Comparison of ENCODE assay signal across 7 cellular contexts in genomic region chr1:119582801-119583200, GRCh38.
A peak's percentile ranks its signal among the peaks of the same experiment; 100 is the strongest.
DNase-seq lines count a peak whose midpoint lies in the region; ATAC-seq, FAIRE-seq and TF ChIP-seq lines count a peak whose summit lies in the region.

No MANE protein-coding gene starts in this region.

- TF ChIP-seq RAD21 in K562 (CRISPR knock-in tag; conservative IDR thresholded peaks at IDR 0.05 in 1 of 2, IDR thresholded peaks at IDR 0.05 in 1 of 2), result peak; percentile 66 to 79

- H3K27ac ChIP-seq in K562 (ENCODE audit: extremely low read depth, low read depth, low read length), result no peak overlapping the region
- no peak overlapping the region for H3K27ac ChIP-seq in keratinocyte (ENCODE audit: control insufficient read depth, insufficient read depth, low read length)

- ATAC-seq in HG03565 (IDR thresholded peaks at IDR 0.05; ENCODE audit: unreplicated experiment) (peak; percentile 43), K562 (peak; percentile 98), HG03432 (IDR thresholded peaks at IDR 0.05; ENCODE audit: unreplicated experiment) (no peak)

- H3K36me3 ChIP-seq in K562 (ENCODE audit: control insufficient read depth, insufficient read depth, low read length) (no peaks in the 10 kb centered on the region), keratinocyte (ENCODE audit: control insufficient read depth in 2 of 2, extremely low read depth in 1 of 2, insufficient read depth in 2 of 2, low read length in 2 of 2) (no peaks in the 10 kb centered on the region)

- H4K20me1 ChIP-seq in K562 (replicated peaks; ENCODE audit: control insufficient read depth, insufficient read depth, low read length) (no peaks in the 10 kb centered on the region), keratinocyte (ENCODE audit: control insufficient read depth, extremely low read depth, insufficient read depth, low read length) (no peaks in the 10 kb centered on the region)

- intact Hi-C loops in K562 (cut with micrococcal nuclease), result loop anchor here (2.0 kb wide), 1 partner anchor 28 kb away; no protein-coding TSS in a partner anchor

- no peak for TF ChIP-seq EP300 in K562 (IDR thresholded peaks at IDR 0.05; ENCODE audit: low read length)

- CTCF ChIA-PET in K562 (lab: Yijun Ruan, JAX; ENCODE audit: low intra/inter-chr PET ratio), result no interaction called here

- no peaks in the 10 kb centered on the region for H3K4me1 ChIP-seq in K562 (replicated peaks in 1 of 2; ENCODE audit: control insufficient read depth in 2 of 2, insufficient read depth in 2 of 2, low read length in 2 of 2)
- H3K4me1 ChIP-seq in keratinocyte (ENCODE audit: control insufficient read depth, extremely low read depth, insufficient read depth, low read length), result no peaks in the 10 kb centered on the region

- H2AFZ ChIP-seq in K562 (ENCODE audit: low read depth, low read length) (no peak overlapping the region), keratinocyte (ENCODE audit: control insufficient read depth, low read length) (no peak overlapping the region)

- no peak overlapping the region for H3K4me2 ChIP-seq in K562 (ENCODE audit: insufficient read depth, low read length)
- H3K4me2 ChIP-seq in keratinocyte (ENCODE audit: control insufficient read depth, extremely low read depth, insufficient read depth, low read depth, low read length), result no peak overlapping the region

- H3K9me3 ChIP-seq in K562 (replicated peaks; ENCODE audit: control insufficient read depth, insufficient read depth, low read depth, low read length) (no peaks in the 10 kb centered on the region), keratinocyte (ENCODE audit: control insufficient read depth, low read depth, low read length) (no peaks in the 10 kb centered on the region)

- H3K9ac ChIP-seq in K562 (ENCODE audit: insufficient read depth in 1 of 2, low read depth in 2 of 2, low read length in 2 of 2) (no peak overlapping the region), keratinocyte (ENCODE audit: control insufficient read depth, extremely low read depth, insufficient read depth, low read length) (no peak overlapping the region)

- 0% methylated on average over 1 of the region's 1 CpG for WGBS in K562 (ENCODE audit: insufficient coverage, low coverage, missing lambda C conversion rate)

- DNase-seq in GM04504 (ENCODE audit: low read depth), result peak; percentile 24
- DNase-seq in NOMO-1 treated with DMSO at 0.1 percent for 48 hours (lab: John Stamatoyannopoulos, UW; ENCODE audit: unreplicated experiment), result peak; percentile 59
- DNase-seq in K562 (ENCODE audit: extremely low read depth in 1 of 4, low spot score in 3 of 4), result peak; percentile 25 to 66 (median 36)
- peak; percentile 30 for DNase-seq in keratinocyte (ENCODE audit: low read depth, low spot score)
- peak; percentile 78 for DNase-seq in superior temporal gyrus (ENCODE audit: extremely low spot score)

- dilution Hi-C loops in keratinocyte (cut with MboI; ENCODE audit: extremely low pct_ligation_motif_present, low sequenced_read_pairs), result no loop called here

- TF ChIP-seq CTCF in K562 (IDR thresholded peaks at IDR 0.05 in 2 of 3, conservative IDR thresholded peaks at IDR 0.05 in 1 of 3; ENCODE audit: insufficient read depth in 2 of 3, low read depth in 1 of 3, low read length in 3 of 3), result peak; percentile 57 to 71 (median 66)
- peak; percentile 66 to 73 (median 70) for TF ChIP-seq CTCF in keratinocyte (optimal IDR thresholded peaks at IDR 0.05 in 1 of 3, IDR thresholded peaks at IDR 0.05 in 1 of 3, conservative IDR thresholded peaks at IDR 0.05 in 1 of 3; ENCODE audit: extremely low read depth in 1 of 3, insufficient read depth in 2 of 3, low read length in 3 of 3)

- TF ChIP-seq POLR2A in K562 (conservative IDR thresholded peaks at IDR 0.05), result no peak

- H3K4me3 ChIP-seq in K562 (no peak overlapping the region), keratinocyte (ENCODE audit: control insufficient read depth in 2 of 3, extremely low read depth in 1 of 3, insufficient read depth in 2 of 3, low read depth in 1 of 3, low read length in 3 of 3) (no peak overlapping the region)

- no TSS peak for BruUV-seq in K562 (replicated peaks; lab: Mats Ljungman, UMichigan)

- FAIRE-seq in K562 (lab: Jason Lieb, UNC) (no peak), keratinocyte (lab: Jason Lieb, UNC) (no peak)

- no peaks in the 10 kb centered on the region for H3K9me1 ChIP-seq in K562 (ENCODE audit: control insufficient read depth, insufficient read depth, low read length)
- H3K9me1 ChIP-seq in keratinocyte (ENCODE audit: control insufficient read depth, extremely low read depth, insufficient read depth, low read length), result no peaks in the 10 kb centered on the region

- POLR2A ChIA-PET in K562 (lab: Yijun Ruan, JAX), result interaction anchor here (0.9 kb wide), 1 partner anchor 10 kb away, joined by 3 read pairs; no protein-coding TSS in a partner anchor

- H3K79me2 ChIP-seq in K562 (ENCODE audit: control insufficient read depth, insufficient read depth, low read length) (no peaks in the 10 kb centered on the region), keratinocyte (ENCODE audit: control insufficient read depth, insufficient read depth, low read length) (no peaks in the 10 kb centered on the region)

- H3K27me3 ChIP-seq in K562 (ENCODE audit: control insufficient read depth in 2 of 2, insufficient read depth in 2 of 2, low read length in 2 of 2) (no peaks in the 10 kb centered on the region; a peak in 1 of 5 replicates), keratinocyte (ENCODE audit: control insufficient read depth, extremely low read depth, insufficient read depth, low read length) (no peaks in the 10 kb centered on the region)

- in situ Hi-C loops in K562 (cut with MboI), result no loop called here

TF ChIP-seq in K562, 482 proteins besides CTCF, POLR2A, EP300 and RAD21 (continues in another document):
- TF ChIP-seq SMAD2 (IDR thresholded peaks at IDR 0.05; ENCODE audit: low read depth, low read length) (no peak), SMAD4 (CRISPR knock-in tag; conservative IDR thresholded peaks at IDR 0.05) (no peak), PPARD (CRISPR knock-in tag; IDR thresholded peaks at IDR 0.05) (no peak), KDM2B (CRISPR knock-in tag; IDR thresholded peaks at IDR 0.05) (no peak), STAG1 (CRISPR knock-in tag; IDR thresholded peaks at IDR 0.05; ENCODE audit: borderline replicate concordance) (peak; percentile 28; the same call in 1 of the 2 replicates), DEAF1 (CRISPR knock-in tag; IDR thresholded peaks at IDR 0.05) (peak; percentile 45; the same call in 1 of the 2 replicates), HMBOX1 (IDR thresholded peaks at IDR 0.05) (peak; percentile 84), SMC3 (conservative IDR thresholded peaks at IDR 0.05; ENCODE audit: insufficient read depth, low read depth, low read length) (0 out of 2 replicates have a peak, but pooled peaks have one; percentile 25)
- TF ChIP-seq, protein P1, sequence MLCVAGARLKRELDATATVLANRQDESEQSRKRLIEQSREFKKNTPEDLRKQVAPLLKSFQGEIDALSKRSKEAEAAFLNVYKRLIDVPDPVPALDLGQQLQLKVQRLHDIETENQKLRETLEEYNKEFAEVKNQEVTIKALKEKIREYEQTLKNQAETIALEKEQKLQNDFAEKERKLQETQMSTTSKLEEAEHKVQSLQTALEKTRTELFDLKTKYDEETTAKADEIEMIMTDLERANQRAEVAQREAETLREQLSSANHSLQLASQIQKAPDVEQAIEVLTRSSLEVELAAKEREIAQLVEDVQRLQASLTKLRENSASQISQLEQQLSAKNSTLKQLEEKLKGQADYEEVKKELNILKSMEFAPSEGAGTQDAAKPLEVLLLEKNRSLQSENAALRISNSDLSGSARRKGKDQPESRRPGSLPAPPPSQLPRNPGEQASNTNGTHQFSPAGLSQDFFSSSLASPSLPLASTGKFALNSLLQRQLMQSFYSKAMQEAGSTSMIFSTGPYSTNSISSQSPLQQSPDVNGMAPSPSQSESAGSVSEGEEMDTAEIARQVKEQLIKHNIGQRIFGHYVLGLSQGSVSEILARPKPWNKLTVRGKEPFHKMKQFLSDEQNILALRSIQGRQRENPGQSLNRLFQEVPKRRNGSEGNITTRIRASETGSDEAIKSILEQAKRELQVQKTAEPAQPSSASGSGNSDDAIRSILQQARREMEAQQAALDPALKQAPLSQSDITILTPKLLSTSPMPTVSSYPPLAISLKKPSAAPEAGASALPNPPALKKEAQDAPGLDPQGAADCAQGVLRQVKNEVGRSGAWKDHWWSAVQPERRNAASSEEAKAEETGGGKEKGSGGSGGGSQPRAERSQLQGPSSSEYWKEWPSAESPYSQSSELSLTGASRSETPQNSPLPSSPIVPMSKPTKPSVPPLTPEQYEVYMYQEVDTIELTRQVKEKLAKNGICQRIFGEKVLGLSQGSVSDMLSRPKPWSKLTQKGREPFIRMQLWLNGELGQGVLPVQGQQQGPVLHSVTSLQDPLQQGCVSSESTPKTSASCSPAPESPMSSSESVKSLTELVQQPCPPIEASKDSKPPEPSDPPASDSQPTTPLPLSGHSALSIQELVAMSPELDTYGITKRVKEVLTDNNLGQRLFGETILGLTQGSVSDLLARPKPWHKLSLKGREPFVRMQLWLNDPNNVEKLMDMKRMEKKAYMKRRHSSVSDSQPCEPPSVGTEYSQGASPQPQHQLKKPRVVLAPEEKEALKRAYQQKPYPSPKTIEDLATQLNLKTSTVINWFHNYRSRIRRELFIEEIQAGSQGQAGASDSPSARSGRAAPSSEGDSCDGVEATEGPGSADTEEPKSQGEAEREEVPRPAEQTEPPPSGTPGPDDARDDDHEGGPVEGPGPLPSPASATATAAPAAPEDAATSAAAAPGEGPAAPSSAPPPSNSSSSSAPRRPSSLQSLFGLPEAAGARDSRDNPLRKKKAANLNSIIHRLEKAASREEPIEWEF (CRISPR knock-in tag; IDR thresholded peaks at IDR 0.05), result no peak

Comparison
In these comparisons a context has a peak if more than half of its experiments do, and no peak if none do; other contexts are left out.
1. DNase-seq: peak in every context shown above with its lines; median percentile 78 in superior temporal gyrus; 59 in NOMO-1 treated with DMSO at 0.1 percent for 48 hours; 36 in K562; 30 in keratinocyte; 24 in GM04504.